1 cellular context compared by ENCODE assay signal in genomic region chr2:171687287-171688128, GRCh38.
TF ChIP-seq lines count a peak whose summit lies in the region.

TSS of gene DYNC1I2 (plus strand) at chr2:171687469. CDS start at chr2:171690156, 2,687 bp downstream.

TF ChIP-seq in HepG2, 621 proteins besides CTCF, POLR2A, EP300 and RAD21 (continued from another document and continues in another):
- TF ChIP-seq ZNF143 (CRISPR knock-in tag; IDR thresholded peaks at IDR 0.05) (peak; percentile 100), ZBTB33 (CRISPR knock-in tag; IDR thresholded peaks at IDR 0.05) (no peak), CSRNP2 (CRISPR knock-in tag; conservative IDR thresholded peaks at IDR 0.05; ENCODE audit: low read depth) (no peak), ZBTB3 (CRISPR knock-in tag; IDR thresholded peaks at IDR 0.05; ENCODE audit: borderline replicate concordance, low read depth) (0 out of 2 replicates have a peak, but pooled peaks have one; percentile 75), ZFY (CRISPR knock-in tag; IDR thresholded peaks at IDR 0.05) (peak; percentile 97), STAG1 (CRISPR knock-in tag; IDR thresholded peaks at IDR 0.05) (no peak), ZNF253 (CRISPR knock-in tag; IDR thresholded peaks at IDR 0.05; ENCODE audit: borderline replicate concordance) (0 out of 2 replicates have a peak, but pooled peaks have one; percentile 23), ZNF772 (CRISPR knock-in tag; IDR thresholded peaks at IDR 0.05) (peak; percentile 95), ELF4 (CRISPR knock-in tag; IDR thresholded peaks at IDR 0.05; ENCODE audit: borderline replicate concordance) (peak; percentile 99), CREB1 (IDR thresholded peaks at IDR 0.05) (peak; percentile 82), CREB1 (CRISPR knock-in tag; IDR thresholded peaks at IDR 0.05) (peak; percentile 98), SIX4 (CRISPR knock-in tag; IDR thresholded peaks at IDR 0.05) (no peak), FOXM1 (CRISPR knock-in tag; IDR thresholded peaks at IDR 0.05) (no peak), ZNF460 (CRISPR knock-in tag; IDR thresholded peaks at IDR 0.05; ENCODE audit: borderline replicate concordance) (no peak), NFYC (CRISPR knock-in tag; IDR thresholded peaks at IDR 0.05) (0 out of 2 replicates have a peak, but pooled peaks have one; percentile 16), SRSF1 (optimal IDR thresholded peaks at IDR 0.05; ENCODE audit: low read depth, low read length) (peak; percentile 72), GATAD2A (CRISPR knock-in tag; IDR thresholded peaks at IDR 0.05) (peak; percentile 29; the same call in 1 of the 2 replicates), ZFP37 (CRISPR knock-in tag; IDR thresholded peaks at IDR 0.05; ENCODE audit: borderline replicate concordance) (peak; percentile 66; the same call in 1 of the 2 replicates), SOX13 (IDR thresholded peaks at IDR 0.05) (no peak), SOX13 (CRISPR knock-in tag; conservative IDR thresholded peaks at IDR 0.05 in 1 of 2, IDR thresholded peaks at IDR 0.05 in 1 of 2) (peak in 1 of 2 experiments; percentile 42; a peak in 1 of 4 replicates), KLF13 (CRISPR knock-in tag; IDR thresholded peaks at IDR 0.05) (no peak), E2F5 (CRISPR knock-in tag; conservative IDR thresholded peaks at IDR 0.05) (no peak; the same call in 1 of the 2 replicates), NCOR1 (IDR thresholded peaks at IDR 0.05; ENCODE audit: borderline replicate concordance, low read length) (peak; percentile 37; the same call in 1 of the 2 replicates), BORCS8-MEF2B (CRISPR knock-in tag; IDR thresholded peaks at IDR 0.05) (peak; percentile 95), TBP (CRISPR knock-in tag; IDR thresholded peaks at IDR 0.05) (peak; percentile 100), RARA (CRISPR knock-in tag; IDR thresholded peaks at IDR 0.05) (no peak), ZNF737 (CRISPR knock-in tag; IDR thresholded peaks at IDR 0.05; ENCODE audit: borderline replicate concordance) (no peak; the same call in 1 of the 2 replicates), ZNF788 (CRISPR knock-in tag; IDR thresholded peaks at IDR 0.05; ENCODE audit: borderline replicate concordance) (0 out of 2 replicates have a peak, but pooled peaks have one; percentile 72), ZSCAN25 (CRISPR knock-in tag; IDR thresholded peaks at IDR 0.05) (peak; percentile 59; the same call in 1 of the 2 replicates), ZNF264 (CRISPR knock-in tag; IDR thresholded peaks at IDR 0.05) (no peak), ZNF503 (CRISPR knock-in tag; IDR thresholded peaks at IDR 0.05) (peak; percentile 29; the same call in 1 of the 2 replicates), ZNF383 (CRISPR knock-in tag; IDR thresholded peaks at IDR 0.05; ENCODE audit: borderline replicate concordance) (0 out of 2 replicates have a peak, but pooled peaks have one; percentile 65), TOE1 (CRISPR knock-in tag; IDR thresholded peaks at IDR 0.05) (no peak), ZNF724P (CRISPR knock-in tag; IDR thresholded peaks at IDR 0.05; ENCODE audit: borderline replicate concordance) (peak; percentile 76; the same call in 1 of the 2 replicates)
- TF ChIP-seq, protein P1, sequence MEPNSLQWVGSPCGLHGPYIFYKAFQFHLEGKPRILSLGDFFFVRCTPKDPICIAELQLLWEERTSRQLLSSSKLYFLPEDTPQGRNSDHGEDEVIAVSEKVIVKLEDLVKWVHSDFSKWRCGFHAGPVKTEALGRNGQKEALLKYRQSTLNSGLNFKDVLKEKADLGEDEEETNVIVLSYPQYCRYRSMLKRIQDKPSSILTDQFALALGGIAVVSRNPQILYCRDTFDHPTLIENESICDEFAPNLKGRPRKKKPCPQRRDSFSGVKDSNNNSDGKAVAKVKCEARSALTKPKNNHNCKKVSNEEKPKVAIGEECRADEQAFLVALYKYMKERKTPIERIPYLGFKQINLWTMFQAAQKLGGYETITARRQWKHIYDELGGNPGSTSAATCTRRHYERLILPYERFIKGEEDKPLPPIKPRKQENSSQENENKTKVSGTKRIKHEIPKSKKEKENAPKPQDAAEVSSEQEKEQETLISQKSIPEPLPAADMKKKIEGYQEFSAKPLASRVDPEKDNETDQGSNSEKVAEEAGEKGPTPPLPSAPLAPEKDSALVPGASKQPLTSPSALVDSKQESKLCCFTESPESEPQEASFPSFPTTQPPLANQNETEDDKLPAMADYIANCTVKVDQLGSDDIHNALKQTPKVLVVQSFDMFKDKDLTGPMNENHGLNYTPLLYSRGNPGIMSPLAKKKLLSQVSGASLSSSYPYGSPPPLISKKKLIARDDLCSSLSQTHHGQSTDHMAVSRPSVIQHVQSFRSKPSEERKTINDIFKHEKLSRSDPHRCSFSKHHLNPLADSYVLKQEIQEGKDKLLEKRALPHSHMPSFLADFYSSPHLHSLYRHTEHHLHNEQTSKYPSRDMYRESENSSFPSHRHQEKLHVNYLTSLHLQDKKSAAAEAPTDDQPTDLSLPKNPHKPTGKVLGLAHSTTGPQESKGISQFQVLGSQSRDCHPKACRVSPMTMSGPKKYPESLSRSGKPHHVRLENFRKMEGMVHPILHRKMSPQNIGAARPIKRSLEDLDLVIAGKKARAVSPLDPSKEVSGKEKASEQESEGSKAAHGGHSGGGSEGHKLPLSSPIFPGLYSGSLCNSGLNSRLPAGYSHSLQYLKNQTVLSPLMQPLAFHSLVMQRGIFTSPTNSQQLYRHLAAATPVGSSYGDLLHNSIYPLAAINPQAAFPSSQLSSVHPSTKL (CRISPR knock-in tag; IDR thresholded peaks at IDR 0.05) = peak; percentile 52; the same call in 1 of the 2 replicates
- TF ChIP-seq, protein P2, sequence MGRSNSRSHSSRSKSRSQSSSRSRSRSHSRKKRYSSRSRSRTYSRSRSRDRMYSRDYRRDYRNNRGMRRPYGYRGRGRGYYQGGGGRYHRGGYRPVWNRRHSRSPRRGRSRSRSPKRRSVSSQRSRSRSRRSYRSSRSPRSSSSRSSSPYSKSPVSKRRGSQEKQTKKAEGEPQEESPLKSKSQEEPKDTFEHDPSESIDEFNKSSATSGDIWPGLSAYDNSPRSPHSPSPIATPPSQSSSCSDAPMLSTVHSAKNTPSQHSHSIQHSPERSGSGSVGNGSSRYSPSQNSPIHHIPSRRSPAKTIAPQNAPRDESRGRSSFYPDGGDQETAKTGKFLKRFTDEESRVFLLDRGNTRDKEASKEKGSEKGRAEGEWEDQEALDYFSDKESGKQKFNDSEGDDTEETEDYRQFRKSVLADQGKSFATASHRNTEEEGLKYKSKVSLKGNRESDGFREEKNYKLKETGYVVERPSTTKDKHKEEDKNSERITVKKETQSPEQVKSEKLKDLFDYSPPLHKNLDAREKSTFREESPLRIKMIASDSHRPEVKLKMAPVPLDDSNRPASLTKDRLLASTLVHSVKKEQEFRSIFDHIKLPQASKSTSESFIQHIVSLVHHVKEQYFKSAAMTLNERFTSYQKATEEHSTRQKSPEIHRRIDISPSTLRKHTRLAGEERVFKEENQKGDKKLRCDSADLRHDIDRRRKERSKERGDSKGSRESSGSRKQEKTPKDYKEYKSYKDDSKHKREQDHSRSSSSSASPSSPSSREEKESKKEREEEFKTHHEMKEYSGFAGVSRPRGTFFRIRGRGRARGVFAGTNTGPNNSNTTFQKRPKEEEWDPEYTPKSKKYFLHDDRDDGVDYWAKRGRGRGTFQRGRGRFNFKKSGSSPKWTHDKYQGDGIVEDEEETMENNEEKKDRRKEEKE (IDR thresholded peaks at IDR 0.05) = no peak
- TF ChIP-seq, protein P3, sequence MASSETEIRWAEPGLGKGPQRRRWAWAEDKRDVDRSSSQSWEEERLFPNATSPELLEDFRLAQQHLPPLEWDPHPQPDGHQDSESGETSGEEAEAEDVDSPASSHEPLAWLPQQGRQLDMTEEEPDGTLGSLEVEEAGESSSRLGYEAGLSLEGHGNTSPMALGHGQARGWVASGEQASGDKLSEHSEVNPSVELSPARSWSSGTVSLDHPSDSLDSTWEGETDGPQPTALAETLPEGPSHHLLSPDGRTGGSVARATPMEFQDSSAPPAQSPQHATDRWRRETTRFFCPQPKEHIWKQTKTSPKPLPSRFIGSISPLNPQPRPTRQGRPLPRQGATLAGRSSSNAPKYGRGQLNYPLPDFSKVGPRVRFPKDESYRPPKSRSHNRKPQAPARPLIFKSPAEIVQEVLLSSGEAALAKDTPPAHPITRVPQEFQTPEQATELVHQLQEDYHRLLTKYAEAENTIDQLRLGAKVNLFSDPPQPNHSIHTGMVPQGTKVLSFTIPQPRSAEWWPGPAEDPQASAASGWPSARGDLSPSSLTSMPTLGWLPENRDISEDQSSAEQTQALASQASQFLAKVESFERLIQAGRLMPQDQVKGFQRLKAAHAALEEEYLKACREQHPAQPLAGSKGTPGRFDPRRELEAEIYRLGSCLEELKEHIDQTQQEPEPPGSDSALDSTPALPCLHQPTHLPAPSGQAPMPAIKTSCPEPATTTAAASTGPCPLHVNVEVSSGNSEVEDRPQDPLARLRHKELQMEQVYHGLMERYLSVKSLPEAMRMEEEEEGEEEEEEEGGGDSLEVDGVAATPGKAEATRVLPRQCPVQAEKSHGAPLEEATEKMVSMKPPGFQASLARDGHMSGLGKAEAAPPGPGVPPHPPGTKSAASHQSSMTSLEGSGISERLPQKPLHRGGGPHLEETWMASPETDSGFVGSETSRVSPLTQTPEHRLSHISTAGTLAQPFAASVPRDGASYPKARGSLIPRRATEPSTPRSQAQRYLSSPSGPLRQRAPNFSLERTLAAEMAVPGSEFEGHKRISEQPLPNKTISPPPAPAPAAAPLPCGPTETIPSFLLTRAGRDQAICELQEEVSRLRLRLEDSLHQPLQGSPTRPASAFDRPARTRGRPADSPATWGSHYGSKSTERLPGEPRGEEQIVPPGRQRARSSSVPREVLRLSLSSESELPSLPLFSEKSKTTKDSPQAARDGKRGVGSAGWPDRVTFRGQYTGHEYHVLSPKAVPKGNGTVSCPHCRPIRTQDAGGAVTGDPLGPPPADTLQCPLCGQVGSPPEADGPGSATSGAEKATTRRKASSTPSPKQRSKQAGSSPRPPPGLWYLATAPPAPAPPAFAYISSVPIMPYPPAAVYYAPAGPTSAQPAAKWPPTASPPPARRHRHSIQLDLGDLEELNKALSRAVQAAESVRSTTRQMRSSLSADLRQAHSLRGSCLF (CRISPR knock-in tag; IDR thresholded peaks at IDR 0.05; ENCODE audit: borderline replicate concordance) = no peak
- TF ChIP-seq, protein P4, sequence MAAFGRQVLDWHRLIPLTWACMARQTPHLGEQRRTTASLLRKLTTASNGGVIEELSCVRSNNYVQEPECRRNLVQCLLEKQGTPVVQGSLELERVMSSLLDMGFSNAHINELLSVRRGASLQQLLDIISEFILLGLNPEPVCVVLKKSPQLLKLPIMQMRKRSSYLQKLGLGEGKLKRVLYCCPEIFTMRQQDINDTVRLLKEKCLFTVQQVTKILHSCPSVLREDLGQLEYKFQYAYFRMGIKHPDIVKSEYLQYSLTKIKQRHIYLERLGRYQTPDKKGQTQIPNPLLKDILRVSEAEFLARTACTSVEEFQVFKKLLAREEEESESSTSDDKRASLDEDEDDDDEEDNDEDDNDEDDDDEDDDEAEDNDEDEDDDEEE (CRISPR knock-in tag; IDR thresholded peaks at IDR 0.05) = no peak
- TF ChIP-seq, protein P5, sequence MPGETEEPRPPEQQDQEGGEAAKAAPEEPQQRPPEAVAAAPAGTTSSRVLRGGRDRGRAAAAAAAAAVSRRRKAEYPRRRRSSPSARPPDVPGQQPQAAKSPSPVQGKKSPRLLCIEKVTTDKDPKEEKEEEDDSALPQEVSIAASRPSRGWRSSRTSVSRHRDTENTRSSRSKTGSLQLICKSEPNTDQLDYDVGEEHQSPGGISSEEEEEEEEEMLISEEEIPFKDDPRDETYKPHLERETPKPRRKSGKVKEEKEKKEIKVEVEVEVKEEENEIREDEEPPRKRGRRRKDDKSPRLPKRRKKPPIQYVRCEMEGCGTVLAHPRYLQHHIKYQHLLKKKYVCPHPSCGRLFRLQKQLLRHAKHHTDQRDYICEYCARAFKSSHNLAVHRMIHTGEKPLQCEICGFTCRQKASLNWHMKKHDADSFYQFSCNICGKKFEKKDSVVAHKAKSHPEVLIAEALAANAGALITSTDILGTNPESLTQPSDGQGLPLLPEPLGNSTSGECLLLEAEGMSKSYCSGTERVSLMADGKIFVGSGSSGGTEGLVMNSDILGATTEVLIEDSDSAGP (CRISPR knock-in tag; IDR thresholded peaks at IDR 0.05; ENCODE audit: borderline replicate concordance) = peak; percentile 95; the same call in 1 of the 2 replicates
